ENCODE assay signal across 8 cellular contexts in the genomic region with DNA sequence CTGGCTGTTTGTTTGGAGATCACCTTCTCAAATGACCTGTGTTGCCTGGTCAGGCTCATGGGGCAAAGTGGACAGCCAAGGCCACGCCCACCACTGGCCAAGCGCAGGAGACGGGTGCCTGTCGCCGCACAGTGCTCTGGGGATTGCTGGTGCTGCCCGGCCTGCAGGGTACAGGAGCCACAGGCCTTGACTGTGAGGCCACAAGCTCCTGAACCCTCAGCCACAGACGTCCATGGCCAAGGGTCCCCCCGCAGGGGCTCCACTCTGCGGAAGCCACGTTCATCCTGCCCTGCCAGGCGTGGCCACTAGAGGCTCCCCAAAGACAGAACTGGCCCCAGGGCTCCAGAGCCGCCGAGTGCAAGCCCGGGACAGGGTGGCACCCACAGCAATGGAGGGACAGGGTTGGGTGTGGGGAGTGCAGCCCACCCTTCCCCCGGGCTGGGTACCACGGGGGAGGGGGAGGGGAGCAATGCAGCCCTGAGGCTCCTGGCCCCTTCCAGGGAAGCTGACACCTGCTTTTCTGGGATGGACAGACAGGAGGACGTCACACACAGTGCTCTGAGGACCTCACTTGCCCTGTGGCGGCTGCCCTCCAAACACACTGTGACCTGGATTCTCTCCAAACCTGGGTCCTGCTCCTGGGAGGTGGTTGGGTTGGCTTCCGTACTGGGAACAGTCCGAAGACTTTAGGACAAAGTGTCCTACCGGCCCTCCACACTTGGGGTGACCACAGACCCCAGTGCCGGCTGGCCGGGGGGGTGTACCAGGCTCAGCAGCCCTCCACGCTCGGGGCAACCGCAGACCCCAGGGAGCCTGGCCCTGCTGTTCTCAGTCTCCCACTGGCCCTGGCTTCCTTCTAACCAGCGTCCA. TPM values are rescaled to one million over a fixed set of nuclear protein-coding genes. Genes with fewer than 3 reads are reported as not detected.
DNase-seq lines count a peak whose midpoint lies in the region; ATAC-seq and TF ChIP-seq lines count a peak whose summit lies in the region.

No MANE protein-coding gene starts in this region.

- in situ Hi-C loops in SK-MEL-5 (cut with HindIII; ENCODE audit: low pct_unique_long_range_greater_than_20kb, low sequenced_read_pairs): no loop called here

- H3K9me3 ChIP-seq in uterus: no peaks in the 10 kb centered on the region

- H3K4me1 Mint-ChIP-seq in activated naive CD8-positive, alpha-beta T cell treated with anti-CD3 and anti-CD28 coated beads, Interleukin-2, amount 10 ng/mL, durations not matched to agents 7 days and 5 days: peaks cover 3% of the 10 kb centered on the region

- no peaks in the 10 kb centered on the region for H3K27me3 ChIP-seq in uterus

- TF ChIP-seq CTCF in LNCaP clone FGC (IDR thresholded peaks at IDR 0.05; ENCODE audit: control insufficient read depth, extremely low read depth, insufficient read depth) (peak; percentile 84), uterus (IDR thresholded peaks at IDR 0.05) (peak; percentile 78 to 91 (median 90))

- H3K36me3 Mint-ChIP-seq in activated naive CD8-positive, alpha-beta T cell treated with anti-CD3 and anti-CD28 coated beads, Interleukin-2, amount 10 ng/mL, durations not matched to agents 7 days and 5 days: peaks cover 2% of the 10 kb centered on the region

- no peak overlapping the region for H3K27ac Mint-ChIP-seq in activated naive CD8-positive, alpha-beta T cell treated with anti-CD3 and anti-CD28 coated beads, Interleukin-2, amount 10 ng/mL, durations not matched to agents 7 days and 5 days

- H3K4me1 ChIP-seq in uterus: peaks cover 0 to 24% of the 10 kb centered on the region in 2 donors

- H3K36me3 ChIP-seq in uterus: no peaks in the 10 kb centered on the region

- intact Hi-C loops in Right ventricle myocardium superior (cut with DNase I): loop anchor here (2.0 kb wide), 1 partner anchor 233 kb away; no protein-coding TSS in a partner anchor
- intact Hi-C loops in posterior vena cava (cut with DNase I): loop anchor here in 1 of 2 donors (5.0 kb wide), 1 partner anchor 221 kb away; a partner anchor contains a TSS
- intact Hi-C loops in uterus (cut with DNase I; ENCODE audit: low total_unique reads): loop anchor here (10.0 kb wide), 1 partner anchor 233 kb away; no protein-coding TSS in a partner anchor

- no peak overlapping the region for H3K27ac ChIP-seq in uterus

- POLR2A ChIA-PET in activated naive CD8-positive, alpha-beta T cell treated with anti-CD3 and anti-CD28 coated beads, Interleukin-2, amount 10 ng/mL, durations not matched to agents 7 days and 5 days (lab: Charles Lee): no interaction called here

- DNase-seq in CD1c-positive myeloid dendritic cell (ENCODE audit: extremely low spot score): peak; percentile 71
- no peak for DNase-seq in LNCaP clone FGC (ENCODE audit: low read depth)
- peak; percentile 80 for DNase-seq in SK-MEL-5 (ENCODE audit: low read depth, low spot score)
- peak; percentile 75 for DNase-seq in activated naive CD8-positive, alpha-beta T cell treated with anti-CD3 and anti-CD28 coated beads, Interleukin-2, amount 10 ng/mL, durations not matched to agents 7 days and 5 days
- peak; percentile 86 for DNase-seq in Right ventricle myocardium superior
- peak; percentile 93 for DNase-seq in posterior vena cava (ENCODE audit: low spot score)
- DNase-seq in uterus: peak; percentile 65

- H3K4me3 Mint-ChIP-seq in activated naive CD8-positive, alpha-beta T cell treated with anti-CD3 and anti-CD28 coated beads, Interleukin-2, amount 10 ng/mL, durations not matched to agents 7 days and 5 days: no peak overlapping the region

- ATAC-seq in GM21360 (IDR thresholded peaks at IDR 0.05; ENCODE audit: unreplicated experiment) (peak; percentile 65), Right ventricle myocardium superior (ENCODE audit: poor library complexity) (peak; percentile 69)
- ATAC-seq in activated naive CD8-positive, alpha-beta T cell treated with anti-CD3 and anti-CD28 coated beads, Interleukin-2, amount 10 ng/mL, durations not matched to agents 7 days and 5 days (ENCODE audit: low read depth): peak; percentile 76

- no peak for TF ChIP-seq POLR2A in uterus (IDR thresholded peaks at IDR 0.05)

- H3K27me3 Mint-ChIP-seq in activated naive CD8-positive, alpha-beta T cell treated with anti-CD3 and anti-CD28 coated beads, Interleukin-2, amount 10 ng/mL, durations not matched to agents 7 days and 5 days: peaks cover 5% of the 10 kb centered on the region

- H3K4me3 ChIP-seq in LNCaP clone FGC (ENCODE audit: low read depth, low read length): peak overlapping the region; percentile 42
- H3K4me3 ChIP-seq in uterus: no peak overlapping the region

- H3K9me3 Mint-ChIP-seq in activated naive CD8-positive, alpha-beta T cell treated with anti-CD3 and anti-CD28 coated beads, Interleukin-2, amount 10 ng/mL, durations not matched to agents 7 days and 5 days: no peaks in the 10 kb centered on the region

RNA-seq across cellular contexts. Expression of a gene that starts 21.5 kb away (rescaled TPM):
- 5.1 and 5.7 TPM in 2 replicates for total RNA-seq in SK-MEL-5 (2014; rRNA removed; shearing (Covaris generic))
- 16.4 and 21.7 TPM in 2 replicates for polyA plus RNA-seq in SK-MEL-5 (2015; cell fraction: cytosol; rRNA removed)
- polyA plus RNA-seq in SK-MEL-5 (2015; cell fraction: nucleus; rRNA removed): 14.0 and 21.6 TPM in 2 replicates
- under 1 TPM; 0.40 to 0.55 TPM for total RNA-seq in activated naive CD8-positive, alpha-beta T cell treated with anti-CD3 and anti-CD28 coated beads, Interleukin-2, amount 10 ng/mL, durations not matched to agents 7 days and 5 days
- 39.7 TPM for total RNA-seq in Right ventricle myocardium superior
- total RNA-seq in posterior vena cava: 10 to 100 TPM in 1 of 2 donors, 1 to 10 TPM in 1; 9.8 to 10.8 TPM
- 1 to 10 TPM in 2 of 4 donors, under 1 TPM in 2; 0.26 to 8.0 (median 1.0) TPM for total RNA-seq in uterus

RNA-seq across cellular contexts. Expression of a gene that starts 59.6 kb away (rescaled TPM):
- total RNA-seq in SK-MEL-5 (2014; rRNA removed; shearing (Covaris generic)): 7.1 and 8.9 TPM in 2 replicates
- polyA plus RNA-seq in SK-MEL-5 (2015; cell fraction: cytosol; rRNA removed): 9.6 and 10.4 TPM in 2 replicates
- polyA plus RNA-seq in SK-MEL-5 (2015; cell fraction: nucleus; rRNA removed): 28.8 and 29.5 TPM in 2 replicates
- 10 to 100 TPM; 33.8 to 35.7 TPM for total RNA-seq in activated naive CD8-positive, alpha-beta T cell treated with anti-CD3 and anti-CD28 coated beads, Interleukin-2, amount 10 ng/mL, durations not matched to agents 7 days and 5 days
- total RNA-seq in Right ventricle myocardium superior: 1.7 TPM
- 1 to 10 TPM; 1.9 to 2.4 TPM for total RNA-seq in posterior vena cava
- total RNA-seq in uterus: 10 to 100 TPM in 1 of 4 donors, 1 to 10 TPM in 2, under 1 TPM in 1; 0.26 to 11.9 (median 4.9) TPM
